In the genomic region with DNA sequence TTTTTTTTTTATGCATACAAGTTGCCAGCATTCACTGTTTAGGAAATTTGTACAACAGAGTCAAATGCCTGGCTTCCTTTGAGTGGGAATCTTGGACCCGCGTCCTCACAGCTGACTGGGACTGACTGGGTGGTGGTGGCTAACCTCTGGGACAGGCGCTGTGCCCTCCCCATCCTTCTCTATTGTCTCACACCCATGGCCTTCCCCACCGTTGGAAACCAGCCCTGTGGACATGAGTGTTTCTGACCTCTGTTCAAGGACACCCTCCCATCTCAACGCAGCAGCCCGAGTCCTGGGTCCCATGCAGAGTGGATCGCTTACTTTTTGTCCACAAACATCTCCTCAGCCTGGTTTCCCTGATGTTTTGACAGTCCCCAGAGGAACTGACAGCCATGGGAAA, we compare ENCODE assay signal across 16 cellular contexts.
DNase-seq lines count a peak whose midpoint lies in the region; ATAC-seq, FAIRE-seq and TF ChIP-seq lines count a peak whose summit lies in the region.
"Had no signal": no experiment of that assay in that cellular context is flagged by ENCODE, and none has a peak within 500 bp of the region (broad histone marks: within the 10 kb centered on the region; RNA-seq: fewer than 3 reads in every experiment).

No MANE protein-coding gene starts in this region.

- DNase-seq in astrocyte (ENCODE audit: low read depth) (no peak), Right ventricle myocardium superior (no peak), nephron progenitor cell (no peak), NCI-H2081 (lab: John Stamatoyannopoulos, UW) (no peak), kidney tubule cell (ENCODE audit: low spot score) (no peak)
- no peak for DNase-seq in activated effector memory CD4-positive, alpha-beta T cell treated with Interleukin-2 at 50 U/mL for 16 hours
- DNase-seq in activated CD4-positive, alpha-beta T cell treated with anti-CD3 and anti-CD28 coated beads for 4 hours: no peak
- DNase-seq: activated CD4-positive, CD25-positive, alpha-beta regulatory T cell; activated naive CD4-positive, alpha-beta T cell treated with anti-CD3 and anti-CD28 coated beads, Interleukin-2, amount 10 ng/mL, durations not matched to agents 7 days and 5 days; Caco-2; central memory CD4-positive, alpha-beta T cell; GF-D8; NCI-H1436 treated with DMSO at 0.1 percent for 48 hours; stimulated activated CD4-positive, alpha-beta T cell treated with anti-CD3 and anti-CD28 coated beads, Interleukin-2, amount 100 ng/mL, for 24 hours; SW 1271 had no signal

- H2AFZ ChIP-seq in astrocyte (ENCODE audit: low read depth, low read length): no peak overlapping the region

- intact Hi-C loops in Right ventricle myocardium superior (cut with DNase I): no loop called here

- no peaks in the 10 kb centered on the region for H3K9me3 Mint-ChIP-seq in astrocyte (ENCODE audit: unreplicated experiment)
- H3K9me3 Mint-ChIP-seq in nephron progenitor cell: no peaks in the 10 kb centered on the region
- H3K9me3 Mint-ChIP-seq: activated naive CD4-positive, alpha-beta T cell treated with anti-CD3 and anti-CD28 coated beads, Interleukin-2, amount 10 ng/mL, durations not matched to agents 7 days and 5 days had no signal

- no peak for FAIRE-seq in astrocyte (lab: Jason Lieb, UNC)

- TF ChIP-seq CTCF in astrocyte (IDR thresholded peaks at IDR 0.05; ENCODE audit: insufficient read depth, low read depth, low read length) (no peak), nephron progenitor cell (IDR thresholded peaks at IDR 0.05) (no peak)

- peak; percentile 7 for ATAC-seq in Right ventricle myocardium superior (ENCODE audit: poor library complexity)

- peaks cover 97% of the 10 kb centered on the region for H4K20me1 ChIP-seq in astrocyte (ENCODE audit: insufficient read depth, low read length)

- H3K4me3 Mint-ChIP-seq in astrocyte (ENCODE audit: unreplicated experiment) (no peak overlapping the region), nephron progenitor cell (no peak overlapping the region)
- H3K4me3 Mint-ChIP-seq: activated naive CD4-positive, alpha-beta T cell treated with anti-CD3 and anti-CD28 coated beads, Interleukin-2, amount 10 ng/mL, durations not matched to agents 7 days and 5 days had no signal

- H3K36me3 ChIP-seq in astrocyte (ENCODE audit: insufficient read depth, low read length): peaks cover 35% of the 10 kb centered on the region
- peaks cover 0 to 87% (median 58%) of the 10 kb centered on the region in 5 donors for H3K36me3 ChIP-seq in subcutaneous abdominal adipose tissue (ENCODE audit: control insufficient read depth in 5 of 5, insufficient read depth in 5 of 5, low read length in 5 of 5)

- H3K9ac ChIP-seq in astrocyte (ENCODE audit: low read length) (peak overlapping the region; percentile 65), subcutaneous abdominal adipose tissue (ENCODE audit: low read length in 5 of 5) (peak overlapping the region in 1 of 5 donors; percentile 17)

- H3K4me3 ChIP-seq in astrocyte (ENCODE audit: insufficient read depth, low read depth, low read length): no peak overlapping the region
- no peak overlapping the region for H3K4me3 ChIP-seq in subcutaneous abdominal adipose tissue (ENCODE audit: low read depth in 1 of 5, low read length in 5 of 5)

- no peaks in the 10 kb centered on the region for H3K9me3 ChIP-seq in astrocyte (ENCODE audit: insufficient read depth, low read depth, low read length)
- H3K9me3 ChIP-seq in subcutaneous abdominal adipose tissue (ENCODE audit: control insufficient read depth in 5 of 5, low read length in 5 of 5): no peaks in the 10 kb centered on the region
- H3K9me3 ChIP-seq: Caco-2 had no signal

- no peaks in the 10 kb centered on the region for H3K27me3 Mint-ChIP-seq in astrocyte (ENCODE audit: low read depth, unreplicated experiment)
- no peaks in the 10 kb centered on the region for H3K27me3 Mint-ChIP-seq in nephron progenitor cell (ENCODE audit: low read depth, poor library complexity)
- H3K27me3 Mint-ChIP-seq: activated naive CD4-positive, alpha-beta T cell treated with anti-CD3 and anti-CD28 coated beads, Interleukin-2, amount 10 ng/mL, durations not matched to agents 7 days and 5 days had no signal

- H3K27me3 ChIP-seq in astrocyte (ENCODE audit: insufficient read depth, low read length): no peaks in the 10 kb centered on the region
- H3K27me3 ChIP-seq in subcutaneous abdominal adipose tissue (ENCODE audit: control insufficient read depth in 5 of 5, insufficient read depth in 4 of 5, low read length in 5 of 5): no peaks in the 10 kb centered on the region

- no peak overlapping the region for H3K27ac ChIP-seq in astrocyte (ENCODE audit: low read depth, low read length)
- peak overlapping the region; percentile 46 for H3K27ac ChIP-seq in subcutaneous abdominal adipose tissue (ENCODE audit: low read depth, low read length)

- H3K36me3 Mint-ChIP-seq in astrocyte (ENCODE audit: low read depth, unreplicated experiment) (peaks cover 26% of the 10 kb centered on the region), nephron progenitor cell (ENCODE audit: low read depth) (peaks cover 43% of the 10 kb centered on the region)
- H3K36me3 Mint-ChIP-seq: activated naive CD4-positive, alpha-beta T cell treated with anti-CD3 and anti-CD28 coated beads, Interleukin-2, amount 10 ng/mL, durations not matched to agents 7 days and 5 days had no signal

- H3K4me1 Mint-ChIP-seq in astrocyte (ENCODE audit: low read depth, unreplicated experiment) (peaks cover 28% of the 10 kb centered on the region), nephron progenitor cell (peaks cover 67% of the 10 kb centered on the region)
- H3K4me1 Mint-ChIP-seq: activated naive CD4-positive, alpha-beta T cell treated with anti-CD3 and anti-CD28 coated beads, Interleukin-2, amount 10 ng/mL, durations not matched to agents 7 days and 5 days had no signal

- H3K79me2 ChIP-seq in astrocyte (ENCODE audit: insufficient read depth, low read length): peaks cover 17% of the 10 kb centered on the region

- H3K27ac Mint-ChIP-seq in astrocyte (ENCODE audit: unreplicated experiment) (no peak overlapping the region), nephron progenitor cell (peak overlapping the region; percentile 77)
- H3K27ac Mint-ChIP-seq: activated naive CD4-positive, alpha-beta T cell treated with anti-CD3 and anti-CD28 coated beads, Interleukin-2, amount 10 ng/mL, durations not matched to agents 7 days and 5 days had no signal

- H3K4me1 ChIP-seq in astrocyte (ENCODE audit: insufficient read depth, low read length) (peaks cover 40% of the 10 kb centered on the region), subcutaneous abdominal adipose tissue (ENCODE audit: control insufficient read depth in 5 of 5, insufficient read depth in 5 of 5, low read length in 5 of 5) (peaks cover 29 to 58% (median 52%) of the 10 kb centered on the region in 5 donors)
- H3K4me1 ChIP-seq: Caco-2 had no signal

- no peak overlapping the region for H3K4me2 ChIP-seq in astrocyte (ENCODE audit: low read length)
